Comparison of ENCODE assay signal across 10 cellular contexts in genomic region chrX:151974336-151975227, GRCh38. TPM values are rescaled to one million over a fixed set of nuclear protein-coding genes. Genes with fewer than 3 reads are reported as not detected.
DNase-seq lines count a peak whose midpoint lies in the region; ATAC-seq, FAIRE-seq and TF ChIP-seq lines count a peak whose summit lies in the region.
"Had no signal": no experiment of that assay in that cellular context is flagged by ENCODE, and none has a peak within 500 bp of the region (broad histone marks: within the 10 kb centered on the region; RNA-seq: fewer than 3 reads in every experiment).

Gene GABRE (minus strand): TSS chrX:151974676. CDS start chrX:151974625, 51 bp downstream.

- peaks cover 12% of the 10 kb centered on the region for H3K27me3 Mint-ChIP-seq in activated T-helper 1 cell treated with anti-CD3 and anti-CD28 coated beads, Interleukin-12 subunit alpha, Interleukin-12 subunit beta, Interleukin-2, Interleukin-4 antibody, amounts not matched to agents 30 ng/mL and 10 ng/mL and 1 ng/mL, durations not matched to agents 14 hours and 24 hours and 36 hours (ENCODE audit: insufficient read depth)

- 2 to 43% (median 6%) methylated on average over 19 to 90 of the region's 90 CpGs for WGBS in small intestine, 3 donors

- ATAC-seq in GM18909 (IDR thresholded peaks at IDR 0.05; ENCODE audit: poor library complexity, unreplicated experiment), result no peak

- DNase-seq in activated CD4-positive, alpha-beta T cell treated with anti-CD3 and anti-CD28 coated beads for 48 hours, result peak; percentile 7
- DNase-seq in activated CD4-positive, alpha-beta T cell treated with anti-CD3 and anti-CD28 coated beads, Interleukin-2, amount 50 U/mL, for 1 hour, result no peak
- DNase-seq in ascending aorta (ENCODE audit: low spot score in 2 of 2), result peak in 1 of 2 donors; percentile 76
- peak; percentile 62 for DNase-seq in small intestine
- no peak for DNase-seq in activated T-helper 1 cell treated with anti-CD3 and anti-CD28 coated beads, Interleukin-12 subunit alpha, Interleukin-12 subunit beta, Interleukin-2, Interleukin-4 antibody, amounts not matched to agents 30 ng/mL and 10 ng/mL and 1 ng/mL, durations not matched to agents 14 hours and 24 hours and 36 hours (ENCODE audit: low spot score)
- no peak for DNase-seq in NCI-H2196 treated with DMSO at 0.1 percent for 48 hours (lab: John Stamatoyannopoulos, UW; ENCODE audit: unreplicated experiment)

- H3K9me3 ChIP-seq in ascending aorta, result no peaks in the 10 kb centered on the region
- no peaks in the 10 kb centered on the region for H3K9me3 ChIP-seq in small intestine (ENCODE audit: control insufficient read depth, low read depth)

- no peak for TF ChIP-seq CTCF in ascending aorta (IDR thresholded peaks at IDR 0.05)

- no peaks in the 10 kb centered on the region for H3K36me3 ChIP-seq in ascending aorta
- no peaks in the 10 kb centered on the region for H3K36me3 ChIP-seq in small intestine (ENCODE audit: control insufficient read depth in 2 of 2, insufficient read depth in 2 of 2, low read length in 2 of 2)

- intact Hi-C loops in ascending aorta (cut with DNase I), result loop anchor here (5.0 to 10.0 kb wide), 2 partner anchors 577 to 860 kb away; partner anchors contain the start of genes CETN2, NSDHL and VMA21
- intact Hi-C loops in activated T-helper 1 cell treated with anti-CD3 and anti-CD28 coated beads, Interleukin-12 subunit alpha, Interleukin-12 subunit beta, Interleukin-2, Interleukin-4 antibody, amounts not matched to agents 30 ng/mL and 10 ng/mL and 1 ng/mL, durations not matched to agents 14 hours and 24 hours and 36 hours (cut with micrococcal nuclease), result no loop called here

- H3K27me3 ChIP-seq in ascending aorta (no peaks in the 10 kb centered on the region), small intestine (ENCODE audit: control insufficient read depth in 2 of 2, insufficient read depth in 2 of 2, low read length in 2 of 2) (no peaks in the 10 kb centered on the region)

- no peak within 1 kb of the TSS for H3K4me3 Mint-ChIP-seq in activated T-helper 1 cell treated with anti-CD3 and anti-CD28 coated beads, Interleukin-12 subunit alpha, Interleukin-12 subunit beta, Interleukin-2, Interleukin-4 antibody, amounts not matched to agents 30 ng/mL and 10 ng/mL and 1 ng/mL, durations not matched to agents 14 hours and 24 hours and 36 hours

- H3K4me3 ChIP-seq in ascending aorta (peak within 1 kb of the TSS; percentile 53 to 84), iPS-11a (ENCODE audit: low read depth, low read length) (peak within 1 kb of the TSS; percentile 13), small intestine (ENCODE audit: low read depth in 1 of 2, low read length in 2 of 2) (peak within 1 kb of the TSS; percentile 30 to 62)

- peak within 1 kb of the TSS; percentile 73 to 79 for H3K27ac ChIP-seq in ascending aorta
- H3K27ac ChIP-seq in small intestine (ENCODE audit: low read depth in 1 of 2, low read length in 1 of 2), result peak within 1 kb of the TSS; percentile 35 to 70

- H3K9me3 Mint-ChIP-seq in activated T-helper 1 cell treated with anti-CD3 and anti-CD28 coated beads, Interleukin-12 subunit alpha, Interleukin-12 subunit beta, Interleukin-2, Interleukin-4 antibody, amounts not matched to agents 30 ng/mL and 10 ng/mL and 1 ng/mL, durations not matched to agents 14 hours and 24 hours and 36 hours, result no peaks in the 10 kb centered on the region

- H3K4me1 ChIP-seq in ascending aorta (no peaks in the 10 kb centered on the region), small intestine (ENCODE audit: control insufficient read depth in 2 of 2, insufficient read depth in 1 of 2, low read depth in 1 of 2, low read length in 1 of 2) (no peaks in the 10 kb centered on the region)

- no peaks in the 10 kb centered on the region for H3K4me1 Mint-ChIP-seq in activated T-helper 1 cell treated with anti-CD3 and anti-CD28 coated beads, Interleukin-12 subunit alpha, Interleukin-12 subunit beta, Interleukin-2, Interleukin-4 antibody, amounts not matched to agents 30 ng/mL and 10 ng/mL and 1 ng/mL, durations not matched to agents 14 hours and 24 hours and 36 hours (ENCODE audit: low read depth)

- no peaks in the 10 kb centered on the region for H3K36me3 Mint-ChIP-seq in activated T-helper 1 cell treated with anti-CD3 and anti-CD28 coated beads, Interleukin-12 subunit alpha, Interleukin-12 subunit beta, Interleukin-2, Interleukin-4 antibody, amounts not matched to agents 30 ng/mL and 10 ng/mL and 1 ng/mL, durations not matched to agents 14 hours and 24 hours and 36 hours (ENCODE audit: low read depth)

- no peak for FAIRE-seq in small intestine (lab: Jason Lieb, UNC)
- FAIRE-seq: G401.6 had no signal

- no peak within 1 kb of the TSS for H3K27ac Mint-ChIP-seq in activated T-helper 1 cell treated with anti-CD3 and anti-CD28 coated beads, Interleukin-12 subunit alpha, Interleukin-12 subunit beta, Interleukin-2, Interleukin-4 antibody, amounts not matched to agents 30 ng/mL and 10 ng/mL and 1 ng/mL, durations not matched to agents 14 hours and 24 hours and 36 hours

RNA-seq across cellular contexts. Expression of gene GABRE, which starts in this region (rescaled TPM):
- 13.5 TPM for total RNA-seq in ascending aorta
- polyA plus RNA-seq in small intestine, result 10 to 100 TPM in 2 of 3 donors, 1 to 10 TPM in 1; 4.8 to 26.6 (median 21.1) TPM
- total RNA-seq in activated T-helper 1 cell treated with anti-CD3 and anti-CD28 coated beads, Interleukin-12 subunit alpha, Interleukin-12 subunit beta, Interleukin-2, Interleukin-4 antibody, amounts not matched to agents 30 ng/mL and 10 ng/mL and 1 ng/mL, durations not matched to agents 14 hours and 24 hours and 36 hours, result not detected in 2 replicates
- total RNA-seq: T-helper 2 cell treated with Interferon-gamma antibody and Interleukin-4, amounts not matched to agents 100 ng/mL and 5 ng/mL, for 36 hours had no signal

Comparison
In these comparisons a context has a peak if more than half of its experiments do, and no peak if none do; other contexts are left out.
1. RNA of gene GABRE (total RNA-seq): 13.5 TPM in ascending aorta (single experiment); not detected in activated T-helper 1 cell treated with anti-CD3 and anti-CD28 coated beads, Interleukin-12 subunit alpha, Interleukin-12 subunit beta, Interleukin-2, Interleukin-4 antibody, amounts not matched to agents 30 ng/mL and 10 ng/mL and 1 ng/mL, durations not matched to agents 14 hours and 24 hours and 36 hours; every median in the first group is over 10 times any median in the second.
2. DNase-seq: peak in activated CD4-positive, alpha-beta T cell treated with anti-CD3 and anti-CD28 coated beads for 48 hours (single experiment) and small intestine (single experiment); none in activated CD4-positive, alpha-beta T cell treated with anti-CD3 and anti-CD28 coated beads, Interleukin-2, amount 50 U/mL, for 1 hour (single experiment), activated T-helper 1 cell treated with anti-CD3 and anti-CD28 coated beads, Interleukin-12 subunit alpha, Interleukin-12 subunit beta, Interleukin-2, Interleukin-4 antibody, amounts not matched to agents 30 ng/mL and 10 ng/mL and 1 ng/mL, durations not matched to agents 14 hours and 24 hours and 36 hours (single experiment) and NCI-H2196 treated with DMSO at 0.1 percent for 48 hours (single experiment).
3. H3K4me3 ChIP-seq: peak in every context shown above with its lines; median percentile 68 in ascending aorta; 46 in small intestine; 13 in iPS-11a.